In genomic region chr13:47121092-47121763, GRCh38 we compare ENCODE assay signal across 21 cellular contexts.
DNase-seq lines count a peak whose midpoint lies in the region; ATAC-seq and TF ChIP-seq lines count a peak whose summit lies in the region.
"Had no signal": no experiment of that assay in that cellular context is flagged by ENCODE, and none has a peak within 500 bp of the region (broad histone marks: within the 10 kb centered on the region; RNA-seq: fewer than 3 reads in every experiment).

No MANE protein-coding gene starts in this region.

- H3K4me3 ChIP-seq in mammary epithelial cell (replicated peaks in 1 of 3; ENCODE audit: insufficient read depth in 1 of 3, low read depth in 2 of 3, low read length in 3 of 3) (no peak overlapping the region), breast epithelium (no peak overlapping the region), RWPE2 (ENCODE audit: severe bottlenecking) (no peak overlapping the region), BE2C (ENCODE audit: low read depth, low read length) (no peak overlapping the region)
- H3K4me3 ChIP-seq: HAP-1 had no signal

- no peaks in the 10 kb centered on the region for H3K36me3 Mint-ChIP-seq in mesothelial cell of epicardium

- no peaks in the 10 kb centered on the region for H4K20me1 ChIP-seq in mammary epithelial cell (ENCODE audit: insufficient read depth, low read length)

- H3K4me1 ChIP-seq in mammary epithelial cell (ENCODE audit: insufficient read depth, low read length) (peaks cover 7% of the 10 kb centered on the region), breast epithelium (no peaks in the 10 kb centered on the region), RWPE2 (ENCODE audit: insufficient read depth, poor library complexity, severe bottlenecking) (peaks cover 13% of the 10 kb centered on the region), BE2C (no peaks in the 10 kb centered on the region)
- H3K4me1 ChIP-seq: HAP-1 had no signal

- H3K36me3 ChIP-seq in mammary epithelial cell (ENCODE audit: insufficient read depth, low read length) (no peaks in the 10 kb centered on the region), breast epithelium (no peaks in the 10 kb centered on the region), RWPE2 (ENCODE audit: low read depth) (no peaks in the 10 kb centered on the region), BE2C (no peaks in the 10 kb centered on the region)
- H3K36me3 ChIP-seq: HAP-1 had no signal

- DNase-seq in mammary epithelial cell (peak; percentile 21), breast epithelium (ENCODE audit: low spot score in 2 of 2) (no peak), RWPE2 (ENCODE audit: low spot score) (no peak), mesothelial cell of epicardium (ENCODE audit: low spot score in 2 of 2, unreplicated experiment in 2 of 2) (no peak), BE2C (no peak), GM13976 (ENCODE audit: low spot score) (no peak)
- DNase-seq: DND-41, KG1, NCI-H1436, NCI-H2029, NCI-H2171, NCI-H446, NCI-H69, Right ventricle myocardium superior, SK-N-SH had no signal

- in situ Hi-C loops in mammary epithelial cell (cut with MboI; ENCODE audit: low sequenced_read_pairs in 2 of 2) = no loop called here
- in situ Hi-C loops in GM13976 (cut with MboI; ENCODE audit: low sequenced_read_pairs, unreplicated experiment) = no loop called here

- peaks cover 4% of the 10 kb centered on the region for H3K9me3 Mint-ChIP-seq in mesothelial cell of epicardium

- H3K9ac ChIP-seq in mammary epithelial cell (ENCODE audit: insufficient read depth, low read length) = no peak overlapping the region
- H3K9ac ChIP-seq: SK-N-SH had no signal

- no peaks in the 10 kb centered on the region for H3K27me3 Mint-ChIP-seq in mesothelial cell of epicardium (ENCODE audit: low read depth)

- peaks cover 48% of the 10 kb centered on the region for H3K4me1 Mint-ChIP-seq in mesothelial cell of epicardium

- no peaks in the 10 kb centered on the region for H3K79me2 ChIP-seq in mammary epithelial cell (ENCODE audit: insufficient read depth, low read length)

- TF ChIP-seq CTCF in mammary epithelial cell (conservative IDR thresholded peaks at IDR 0.05 in 1 of 2, IDR thresholded peaks at IDR 0.05 in 1 of 2; ENCODE audit: extremely low read depth in 1 of 2, insufficient read depth in 1 of 2, low read depth in 1 of 2, low read length in 2 of 2) (no peak), breast epithelium (IDR thresholded peaks at IDR 0.05) (no peak), RWPE2 (IDR thresholded peaks at IDR 0.05; ENCODE audit: poor library complexity, severe bottlenecking) (no peak), mesothelial cell of epicardium (IDR thresholded peaks at IDR 0.05; ENCODE audit: unreplicated experiment) (no peak), BE2C (IDR thresholded peaks at IDR 0.05; ENCODE audit: low read depth, low read length) (no peak), GM13976 (IDR thresholded peaks at IDR 0.05; ENCODE audit: borderline replicate concordance, control extremely low read depth, extremely low read depth, insufficient read depth, missing control alignments) (no peak)

- TF ChIP-seq POLR2A in breast epithelium (IDR thresholded peaks at IDR 0.05) = no peak

- H2AFZ ChIP-seq in mammary epithelial cell (ENCODE audit: low read depth, low read length) = peak overlapping the region; percentile 49

- WGBS in mammary epithelial cell (ENCODE audit: low coverage, missing lambda C conversion rate) = 40% methylated on average over 1 of the region's 1 CpG

- no peak; the same call in 2 of the 3 replicates for ATAC-seq in RWPE2 (ENCODE audit: low read depth)
- no peak for ATAC-seq in GM18867 (IDR thresholded peaks at IDR 0.05; ENCODE audit: unreplicated experiment)
- ATAC-seq in GM19328 (IDR thresholded peaks at IDR 0.05; ENCODE audit: unreplicated experiment) = no peak
- ATAC-seq: Panc1 had no signal

- CTCF ChIA-PET in mammary epithelial cell (lab: Charles Lee; ENCODE audit: low non-redundant PET) = no interaction called here

- no peak overlapping the region for H3K4me3 Mint-ChIP-seq in mesothelial cell of epicardium

- H3K27me3 ChIP-seq in mammary epithelial cell (ENCODE audit: insufficient read depth, low read length) (no peaks in the 10 kb centered on the region), breast epithelium (no peaks in the 10 kb centered on the region), RWPE2 (ENCODE audit: insufficient read depth, poor library complexity, severe bottlenecking) (no peaks in the 10 kb centered on the region), BE2C (no peaks in the 10 kb centered on the region; the same call in 1 of the 2 replicates)

- peak overlapping the region; percentile 45 for H3K27ac Mint-ChIP-seq in mesothelial cell of epicardium

- intact Hi-C loops in mammary epithelial cell (cut with micrococcal nuclease) = no loop called here
- intact Hi-C loops in breast epithelium (cut with DNase I; ENCODE audit: low total_unique reads) = no loop called here

- H3K4me2 ChIP-seq in mammary epithelial cell (ENCODE audit: insufficient read depth, low read depth, low read length) = peak overlapping the region; percentile 12
- H3K4me2 ChIP-seq: SK-N-SH had no signal

- H3K9me3 ChIP-seq in mammary epithelial cell (replicated peaks; ENCODE audit: insufficient read depth, low read length) (no peaks in the 10 kb centered on the region), breast epithelium (no peaks in the 10 kb centered on the region), RWPE2 (ENCODE audit: severe bottlenecking) (no peaks in the 10 kb centered on the region), BE2C (no peaks in the 10 kb centered on the region; the same call in 1 of the 2 replicates)
- H3K9me3 ChIP-seq: HAP-1, SK-N-SH had no signal

- BruUV-seq in mammary epithelial cell (replicated peaks; lab: Mats Ljungman, UMichigan) = no TSS peak

- dilution Hi-C loops in mammary epithelial cell (cut with HindIII; ENCODE audit: low sequenced_read_pairs) = no loop called here

- H3K27ac ChIP-seq in mammary epithelial cell (ENCODE audit: insufficient read depth, low read depth, low read length) (no peak overlapping the region), breast epithelium (no peak overlapping the region), RWPE2 (ENCODE audit: poor library complexity, severe bottlenecking) (peak overlapping the region; percentile 44)
- H3K27ac ChIP-seq: C4-2B, HL-60 had no signal
